ENCODE assay signal across 2 cellular contexts in the genomic region with DNA sequence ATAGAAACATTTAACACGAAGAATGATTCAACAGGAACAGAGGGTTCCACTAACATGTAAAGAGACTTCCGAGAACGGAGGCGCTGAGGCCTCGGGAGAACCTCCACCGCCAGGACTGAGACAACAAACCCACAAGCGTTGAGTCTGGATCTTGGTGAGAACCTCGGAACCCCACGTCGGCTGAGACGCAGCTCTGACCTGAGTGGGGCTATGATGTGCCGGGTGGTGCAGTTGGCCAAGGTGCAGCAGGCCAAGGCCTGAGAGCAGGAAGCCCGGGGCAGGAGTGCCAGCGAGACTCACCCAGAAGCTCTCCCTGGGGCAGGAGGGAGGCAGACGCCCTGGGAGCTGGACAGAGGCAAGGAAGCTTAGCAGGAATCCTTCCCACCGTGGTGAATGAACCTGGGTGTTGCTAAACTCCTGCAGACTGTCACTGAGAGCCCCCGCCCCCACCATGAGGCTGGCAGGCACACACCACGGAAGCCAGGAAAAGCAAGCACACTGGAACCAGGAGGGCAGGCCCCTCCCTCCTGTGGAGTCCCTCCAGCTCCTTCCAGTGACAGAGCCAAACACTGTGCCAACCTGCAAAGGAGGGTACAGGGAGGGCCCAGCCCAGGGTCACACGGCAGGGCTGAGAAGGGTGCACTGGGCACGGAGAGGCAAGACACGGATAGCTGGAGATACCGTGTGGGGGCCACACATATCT.
A peak's percentile ranks its signal among the peaks of the same experiment; 100 is the strongest.
TF ChIP-seq lines count a peak whose summit lies in the region.

No MANE protein-coding gene starts in this region.

TF ChIP-seq in liver, 16 proteins besides CTCF, POLR2A, EP300 and RAD21:
- no peak for TF ChIP-seq EGR1 (IDR thresholded peaks at IDR 0.05; ENCODE audit: low read depth in 2 of 2)
- TF ChIP-seq YY1 (IDR thresholded peaks at IDR 0.05), result no peak
- peak in 1 of 2 donors; percentile 27 for TF ChIP-seq HNF4A (conservative IDR thresholded peaks at IDR 0.05)
- TF ChIP-seq SP1 (IDR thresholded peaks at IDR 0.05), result no peak
- TF ChIP-seq, protein P1, sequence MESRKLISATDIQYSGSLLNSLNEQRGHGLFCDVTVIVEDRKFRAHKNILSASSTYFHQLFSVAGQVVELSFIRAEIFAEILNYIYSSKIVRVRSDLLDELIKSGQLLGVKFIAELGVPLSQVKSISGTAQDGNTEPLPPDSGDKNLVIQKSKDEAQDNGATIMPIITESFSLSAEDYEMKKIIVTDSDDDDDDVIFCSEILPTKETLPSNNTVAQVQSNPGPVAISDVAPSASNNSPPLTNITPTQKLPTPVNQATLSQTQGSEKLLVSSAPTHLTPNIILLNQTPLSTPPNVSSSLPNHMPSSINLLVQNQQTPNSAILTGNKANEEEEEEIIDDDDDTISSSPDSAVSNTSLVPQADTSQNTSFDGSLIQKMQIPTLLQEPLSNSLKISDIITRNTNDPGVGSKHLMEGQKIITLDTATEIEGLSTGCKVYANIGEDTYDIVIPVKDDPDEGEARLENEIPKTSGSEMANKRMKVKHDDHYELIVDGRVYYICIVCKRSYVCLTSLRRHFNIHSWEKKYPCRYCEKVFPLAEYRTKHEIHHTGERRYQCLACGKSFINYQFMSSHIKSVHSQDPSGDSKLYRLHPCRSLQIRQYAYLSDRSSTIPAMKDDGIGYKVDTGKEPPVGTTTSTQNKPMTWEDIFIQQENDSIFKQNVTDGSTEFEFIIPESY (IDR thresholded peaks at IDR 0.05), result no peak
- TF ChIP-seq, protein P2, sequence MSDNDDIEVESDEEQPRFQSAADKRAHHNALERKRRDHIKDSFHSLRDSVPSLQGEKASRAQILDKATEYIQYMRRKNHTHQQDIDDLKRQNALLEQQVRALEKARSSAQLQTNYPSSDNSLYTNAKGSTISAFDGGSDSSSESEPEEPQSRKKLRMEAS (IDR thresholded peaks at IDR 0.05), result no peak
- peak in 1 of 2 donors; percentile 55 for TF ChIP-seq RXRA (IDR thresholded peaks at IDR 0.05)
- no peak for TF ChIP-seq NR2F2 (IDR thresholded peaks at IDR 0.05)
- TF ChIP-seq FOXA1 (IDR thresholded peaks at IDR 0.05), result no peak
- TF ChIP-seq GABPA (IDR thresholded peaks at IDR 0.05 in 1 of 2, conservative IDR thresholded peaks at IDR 0.05 in 1 of 2), result no peak
- TF ChIP-seq TAF1 (conservative IDR thresholded peaks at IDR 0.05), result no peak
TF ChIP-seq in liver: peak in this region for 2.

TF ChIP-seq in HepG2, 621 proteins besides CTCF, POLR2A, EP300 and RAD21:
- TF ChIP-seq, protein P3, sequence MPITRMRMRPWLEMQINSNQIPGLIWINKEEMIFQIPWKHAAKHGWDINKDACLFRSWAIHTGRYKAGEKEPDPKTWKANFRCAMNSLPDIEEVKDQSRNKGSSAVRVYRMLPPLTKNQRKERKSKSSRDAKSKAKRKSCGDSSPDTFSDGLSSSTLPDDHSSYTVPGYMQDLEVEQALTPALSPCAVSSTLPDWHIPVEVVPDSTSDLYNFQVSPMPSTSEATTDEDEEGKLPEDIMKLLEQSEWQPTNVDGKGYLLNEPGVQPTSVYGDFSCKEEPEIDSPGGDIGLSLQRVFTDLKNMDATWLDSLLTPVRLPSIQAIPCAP (CRISPR knock-in tag; IDR thresholded peaks at IDR 0.05; ENCODE audit: low read depth), result no peak
- TF ChIP-seq, protein P4, sequence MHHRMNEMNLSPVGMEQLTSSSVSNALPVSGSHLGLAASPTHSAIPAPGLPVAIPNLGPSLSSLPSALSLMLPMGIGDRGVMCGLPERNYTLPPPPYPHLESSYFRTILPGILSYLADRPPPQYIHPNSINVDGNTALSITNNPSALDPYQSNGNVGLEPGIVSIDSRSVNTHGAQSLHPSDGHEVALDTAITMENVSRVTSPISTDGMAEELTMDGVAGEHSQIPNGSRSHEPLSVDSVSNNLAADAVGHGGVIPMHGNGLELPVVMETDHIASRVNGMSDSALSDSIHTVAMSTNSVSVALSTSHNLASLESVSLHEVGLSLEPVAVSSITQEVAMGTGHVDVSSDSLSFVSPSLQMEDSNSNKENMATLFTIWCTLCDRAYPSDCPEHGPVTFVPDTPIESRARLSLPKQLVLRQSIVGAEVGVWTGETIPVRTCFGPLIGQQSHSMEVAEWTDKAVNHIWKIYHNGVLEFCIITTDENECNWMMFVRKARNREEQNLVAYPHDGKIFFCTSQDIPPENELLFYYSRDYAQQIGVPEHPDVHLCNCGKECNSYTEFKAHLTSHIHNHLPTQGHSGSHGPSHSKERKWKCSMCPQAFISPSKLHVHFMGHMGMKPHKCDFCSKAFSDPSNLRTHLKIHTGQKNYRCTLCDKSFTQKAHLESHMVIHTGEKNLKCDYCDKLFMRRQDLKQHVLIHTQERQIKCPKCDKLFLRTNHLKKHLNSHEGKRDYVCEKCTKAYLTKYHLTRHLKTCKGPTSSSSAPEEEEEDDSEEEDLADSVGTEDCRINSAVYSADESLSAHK (CRISPR knock-in tag; IDR thresholded peaks at IDR 0.05; ENCODE audit: borderline replicate concordance), result no peak
- TF ChIP-seq, protein P5, sequence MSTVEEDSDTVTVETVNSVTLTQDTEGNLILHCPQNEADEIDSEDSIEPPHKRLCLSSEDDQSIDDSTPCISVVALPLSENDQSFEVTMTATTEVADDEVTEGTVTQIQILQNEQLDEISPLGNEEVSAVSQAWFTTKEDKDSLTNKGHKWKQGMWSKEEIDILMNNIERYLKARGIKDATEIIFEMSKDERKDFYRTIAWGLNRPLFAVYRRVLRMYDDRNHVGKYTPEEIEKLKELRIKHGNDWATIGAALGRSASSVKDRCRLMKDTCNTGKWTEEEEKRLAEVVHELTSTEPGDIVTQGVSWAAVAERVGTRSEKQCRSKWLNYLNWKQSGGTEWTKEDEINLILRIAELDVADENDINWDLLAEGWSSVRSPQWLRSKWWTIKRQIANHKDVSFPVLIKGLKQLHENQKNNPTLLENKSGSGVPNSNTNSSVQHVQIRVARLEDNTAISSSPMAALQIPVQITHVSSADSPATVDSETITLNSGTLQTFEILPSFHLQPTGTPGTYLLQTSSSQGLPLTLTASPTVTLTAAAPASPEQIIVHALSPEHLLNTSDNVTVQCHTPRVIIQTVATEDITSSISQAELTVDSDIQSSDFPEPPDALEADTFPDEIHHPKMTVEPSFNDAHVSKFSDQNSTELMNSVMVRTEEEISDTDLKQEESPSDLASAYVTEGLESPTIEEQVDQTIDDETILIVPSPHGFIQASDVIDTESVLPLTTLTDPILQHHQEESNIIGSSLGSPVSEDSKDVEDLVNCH (CRISPR knock-in tag; IDR thresholded peaks at IDR 0.05), result no peak
- no peak for TF ChIP-seq ARID2 (CRISPR knock-in tag; IDR thresholded peaks at IDR 0.05; ENCODE audit: borderline replicate concordance)
- TF ChIP-seq SIN3B (IDR thresholded peaks at IDR 0.05; ENCODE audit: low read length), result no peak
- no peak for TF ChIP-seq NBN (conservative IDR thresholded peaks at IDR 0.05)
- TF ChIP-seq, protein P6, sequence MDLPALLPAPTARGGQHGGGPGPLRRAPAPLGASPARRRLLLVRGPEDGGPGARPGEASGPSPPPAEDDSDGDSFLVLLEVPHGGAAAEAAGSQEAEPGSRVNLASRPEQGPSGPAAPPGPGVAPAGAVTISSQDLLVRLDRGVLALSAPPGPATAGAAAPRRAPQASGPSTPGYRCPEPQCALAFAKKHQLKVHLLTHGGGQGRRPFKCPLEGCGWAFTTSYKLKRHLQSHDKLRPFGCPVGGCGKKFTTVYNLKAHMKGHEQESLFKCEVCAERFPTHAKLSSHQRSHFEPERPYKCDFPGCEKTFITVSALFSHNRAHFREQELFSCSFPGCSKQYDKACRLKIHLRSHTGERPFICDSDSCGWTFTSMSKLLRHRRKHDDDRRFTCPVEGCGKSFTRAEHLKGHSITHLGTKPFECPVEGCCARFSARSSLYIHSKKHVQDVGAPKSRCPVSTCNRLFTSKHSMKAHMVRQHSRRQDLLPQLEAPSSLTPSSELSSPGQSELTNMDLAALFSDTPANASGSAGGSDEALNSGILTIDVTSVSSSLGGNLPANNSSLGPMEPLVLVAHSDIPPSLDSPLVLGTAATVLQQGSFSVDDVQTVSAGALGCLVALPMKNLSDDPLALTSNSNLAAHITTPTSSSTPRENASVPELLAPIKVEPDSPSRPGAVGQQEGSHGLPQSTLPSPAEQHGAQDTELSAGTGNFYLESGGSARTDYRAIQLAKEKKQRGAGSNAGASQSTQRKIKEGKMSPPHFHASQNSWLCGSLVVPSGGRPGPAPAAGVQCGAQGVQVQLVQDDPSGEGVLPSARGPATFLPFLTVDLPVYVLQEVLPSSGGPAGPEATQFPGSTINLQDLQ (CRISPR knock-in tag; IDR thresholded peaks at IDR 0.05), result no peak
- no peak for TF ChIP-seq THAP11 (CRISPR knock-in tag; IDR thresholded peaks at IDR 0.05)
- TF ChIP-seq, protein P7, sequence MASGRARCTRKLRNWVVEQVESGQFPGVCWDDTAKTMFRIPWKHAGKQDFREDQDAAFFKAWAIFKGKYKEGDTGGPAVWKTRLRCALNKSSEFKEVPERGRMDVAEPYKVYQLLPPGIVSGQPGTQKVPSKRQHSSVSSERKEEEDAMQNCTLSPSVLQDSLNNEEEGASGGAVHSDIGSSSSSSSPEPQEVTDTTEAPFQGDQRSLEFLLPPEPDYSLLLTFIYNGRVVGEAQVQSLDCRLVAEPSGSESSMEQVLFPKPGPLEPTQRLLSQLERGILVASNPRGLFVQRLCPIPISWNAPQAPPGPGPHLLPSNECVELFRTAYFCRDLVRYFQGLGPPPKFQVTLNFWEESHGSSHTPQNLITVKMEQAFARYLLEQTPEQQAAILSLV (CRISPR knock-in tag; IDR thresholded peaks at IDR 0.05; ENCODE audit: borderline replicate concordance), result no peak
TF ChIP-seq in HepG2: peak in this region for 0.
